In the genomic region with DNA sequence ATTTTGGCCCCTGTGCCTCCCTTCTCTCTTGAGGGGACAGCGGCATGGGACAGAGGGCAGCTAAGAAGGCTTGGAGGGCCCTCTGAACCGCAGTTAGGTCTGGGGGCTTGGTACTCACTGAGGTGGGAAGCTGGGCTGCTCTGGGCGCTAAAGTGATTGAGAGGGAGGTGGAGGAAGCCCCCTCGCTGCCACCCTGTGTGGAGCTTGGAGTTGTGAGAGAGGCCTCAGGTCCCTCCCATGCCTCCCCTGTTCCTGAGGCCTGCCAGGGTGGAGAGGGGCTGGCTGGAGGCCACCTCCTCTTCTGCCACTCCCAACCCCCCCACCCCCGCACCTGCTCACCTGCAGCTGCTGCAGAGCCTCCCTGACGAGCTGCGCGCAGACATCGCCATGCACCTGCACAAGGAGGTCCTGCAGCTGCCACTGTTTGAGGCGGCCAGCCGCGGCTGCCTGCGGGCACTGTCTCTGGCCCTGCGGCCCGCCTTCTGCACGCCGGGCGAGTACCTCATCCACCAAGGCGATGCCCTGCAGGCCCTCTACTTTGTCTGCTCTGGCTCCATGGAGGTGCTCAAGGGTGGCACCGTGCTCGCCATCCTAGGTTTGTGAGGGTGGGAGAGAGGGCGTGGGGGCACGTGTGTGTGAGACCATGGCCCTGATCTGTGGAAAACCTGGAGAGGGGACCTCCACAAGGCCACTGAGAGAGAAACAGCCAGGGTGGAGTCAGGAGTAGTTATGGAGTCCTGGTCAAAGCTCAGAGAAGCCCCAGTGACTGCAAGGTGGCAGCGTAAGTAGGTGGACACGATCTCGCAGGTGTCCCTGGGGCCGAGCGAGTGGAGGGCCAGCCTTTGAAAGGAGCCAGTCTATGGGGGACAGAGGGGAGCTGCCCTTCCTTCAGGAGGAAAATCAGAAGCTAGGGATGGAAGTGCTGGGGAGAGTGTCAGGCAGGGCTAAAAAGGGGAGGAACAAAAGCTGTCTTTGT, we compare ENCODE assay signal across 13 cellular contexts. TPM values are rescaled to one million over a fixed set of nuclear protein-coding genes. Genes with fewer than 3 reads are reported as not detected.
DNase-seq lines count a peak whose midpoint lies in the region; ATAC-seq and TF ChIP-seq lines count a peak whose summit lies in the region.
"Had no signal": no experiment of that assay in that cellular context is flagged by ENCODE, and none has a peak within 500 bp of the region (broad histone marks: within the 10 kb centered on the region; RNA-seq: fewer than 3 reads in every experiment).

No MANE protein-coding gene starts in this region.

- no peak overlapping the region for H3K23ac ChIP-seq in IMR-90 (ENCODE audit: low read depth, low read length)

- H3K18ac ChIP-seq in IMR-90 (ENCODE audit: low read depth, low read length): no peak overlapping the region

- H3K9me3 Mint-ChIP-seq in CD4-positive, alpha-beta T cell: no peaks in the 10 kb centered on the region
- H3K9me3 Mint-ChIP-seq: CD4-positive, CD25-positive, alpha-beta regulatory T cell had no signal

- H3K4me3 ChIP-seq in IMR-90 (ENCODE audit: insufficient read depth, low read depth, low read length) (no peak overlapping the region), iPS-20b (ENCODE audit: low read length) (peak overlapping the region; percentile 67; the same call in 1 of the 2 replicates)

- H3K27ac Mint-ChIP-seq in CD4-positive, alpha-beta T cell: no peak overlapping the region

- H3K79me1 ChIP-seq in IMR-90 (ENCODE audit: low read depth in 1 of 2, low read length in 2 of 2): no peaks in the 10 kb centered on the region

- no peak overlapping the region for H4K8ac ChIP-seq in IMR-90 (ENCODE audit: low read depth in 2 of 2, low read length in 2 of 2)

- TF ChIP-seq RAD21 in IMR-90 (IDR thresholded peaks at IDR 0.05; ENCODE audit: low read length): no peak

- no peaks in the 10 kb centered on the region for H3K9me3 ChIP-seq in CD4-positive, alpha-beta T cell (ENCODE audit: control insufficient read depth, low read length)
- H3K9me3 ChIP-seq in IMR-90 (ENCODE audit: control insufficient read depth, insufficient read depth, low read length) (no peaks in the 10 kb centered on the region), iPS-20b (ENCODE audit: insufficient read depth, low read depth, low read length) (no peaks in the 10 kb centered on the region)
- H3K9me3 ChIP-seq: esophagus squamous epithelium, stomach had no signal

- no peak for DNase-seq in CD4-positive, alpha-beta T cell
- DNase-seq in IMR-90 (no peak), NCI-H748 treated with DMSO at 0.1 percent for 48 hours (lab: John Stamatoyannopoulos, UW) (peak; percentile 19), NOMO-1 (lab: John Stamatoyannopoulos, UW; ENCODE audit: unreplicated experiment in 2 of 2) (no peak), amniotic stem cell (lab: John Stamatoyannopoulos, UW) (no peak)
- no peak for DNase-seq in stimulated activated naive CD4-positive, alpha-beta T cell treated with Interleukin-2 at 50 U/mL for 16 hours (lab: John Stamatoyannopoulos, UW)
- DNase-seq: esophagus squamous epithelium; NCI-H2227 treated with DMSO at 0.1 percent for 48 hours; stimulated activated CD4-positive, alpha-beta T cell treated with anti-CD3 and anti-CD28 coated beads, Interleukin-1b, Interleukin-23, amount 100 ng/mL, for 48 hours had no signal

- H3K27me3 ChIP-seq in CD4-positive, alpha-beta T cell (ENCODE audit: control insufficient read depth, insufficient read depth, low read length): peaks cover 17% of the 10 kb centered on the region
- H3K27me3 ChIP-seq in IMR-90 (ENCODE audit: control insufficient read depth, insufficient read depth, low read length): peaks cover 69% of the 10 kb centered on the region
- H3K27me3 ChIP-seq in iPS-20b (ENCODE audit: insufficient read depth, low read length): peaks cover 80% of the 10 kb centered on the region

- peak overlapping the region; percentile 20 for H3K4me3 Mint-ChIP-seq in CD4-positive, alpha-beta T cell

- H2AFZ ChIP-seq in IMR-90 (replicated peaks; ENCODE audit: low read length, poor library complexity): peak overlapping the region; percentile 44

- no TSS peak for BruUV-seq in IMR-90 (replicated peaks; lab: Mats Ljungman, UMichigan)

- H4K5ac ChIP-seq in IMR-90 (ENCODE audit: low read depth, low read length): no peak overlapping the region

- H2AK9ac ChIP-seq in IMR-90 (replicated peaks; ENCODE audit: low read depth, low read length, poor library complexity): peak overlapping the region; percentile 50

- H4K91ac ChIP-seq in IMR-90 (ENCODE audit: insufficient read depth, low read depth, low read length): no peak overlapping the region

- no peak overlapping the region for H3K27ac ChIP-seq in CD4-positive, alpha-beta T cell (ENCODE audit: low read depth, low read length)
- no peak overlapping the region for H3K27ac ChIP-seq in IMR-90 (ENCODE audit: insufficient read depth, low read length)
- H3K27ac ChIP-seq in iPS-20b (ENCODE audit: low read length): no peak overlapping the region
- H3K27ac ChIP-seq: esophagus squamous epithelium, stomach had no signal

- H2BK5ac ChIP-seq in IMR-90 (ENCODE audit: low read depth, low read length, poor library complexity, severe bottlenecking): no peak overlapping the region

- peaks cover 25% of the 10 kb centered on the region for H3K27me3 Mint-ChIP-seq in CD4-positive, alpha-beta T cell

- H2AK5ac ChIP-seq in IMR-90 (ENCODE audit: low read depth, low read length): no peak overlapping the region

- ATAC-seq in CD4-positive, alpha-beta T cell (ENCODE audit: poor library complexity): no peak
- ATAC-seq in IMR-90 (ENCODE audit: low read depth): no peak
- no peak for ATAC-seq in HG02981 (IDR thresholded peaks at IDR 0.05; ENCODE audit: unreplicated experiment)

- H3K4ac ChIP-seq in IMR-90 (ENCODE audit: low read depth, low read length): no peak overlapping the region

- dilution Hi-C loops in IMR-90 (cut with HindIII; ENCODE audit: low sequenced_read_pairs, unreplicated experiment): no loop called here

- no peak overlapping the region for H2BK20ac ChIP-seq in IMR-90 (ENCODE audit: low read depth, low read length)

- H3K9ac ChIP-seq in IMR-90 (ENCODE audit: low read depth, low read length): no peak overlapping the region
- H3K9ac ChIP-seq in iPS-20b (ENCODE audit: low read depth, low read length): no peak overlapping the region

- H3K4me1 ChIP-seq in IMR-90 (ENCODE audit: control insufficient read depth, insufficient read depth, low read length): peaks cover 3% of the 10 kb centered on the region; the same call in 1 of the 2 replicates
- H3K4me1 ChIP-seq in iPS-20b (ENCODE audit: insufficient read depth, low read length): no peaks in the 10 kb centered on the region

- no peaks in the 10 kb centered on the region for H3K36me3 Mint-ChIP-seq in CD4-positive, alpha-beta T cell (ENCODE audit: low read depth)
- H3K36me3 Mint-ChIP-seq: CD4-positive, CD25-positive, alpha-beta regulatory T cell had no signal

- no peak overlapping the region for H2BK15ac ChIP-seq in IMR-90 (ENCODE audit: low read depth, low read length)

- no peak overlapping the region for H2BK120ac ChIP-seq in IMR-90 (ENCODE audit: low read depth, low read length)

- in situ Hi-C loops in IMR-90 (cut with MboI; ENCODE audit: low sequenced_read_pairs): no loop called here

- 83% methylated on average over 8 of the region's 28 CpGs; no CpG with 5 or more reads in 1 of the 2 experiments for WGBS in IMR-90 (ENCODE audit: extremely low coverage in 2 of 2, insufficient read length in 1 of 2), 2 experiments

- no peak for TF ChIP-seq POLR2A in IMR-90 (IDR thresholded peaks at IDR 0.05; ENCODE audit: low read depth, low read length)

- no peak overlapping the region for H3K4me2 ChIP-seq in IMR-90 (ENCODE audit: low read depth, low read length)

- H3K56ac ChIP-seq in IMR-90 (ENCODE audit: extremely low read depth, insufficient read depth, low read length): no peak overlapping the region

- no peak overlapping the region for H3K14ac ChIP-seq in IMR-90 (replicated peaks; ENCODE audit: low read depth, low read length)

- intact Hi-C loops in CD4-positive, alpha-beta T cell (cut with DNase I, micrococcal nuclease): loop anchor here in 1 of 2 experiments (5.0 kb wide), 2 partner anchors 77 to 157 kb away; partner anchors contain the start of gene FMNL3
- intact Hi-C loops in IMR-90 (cut with micrococcal nuclease): no loop called here

- H3K4me1 Mint-ChIP-seq in CD4-positive, alpha-beta T cell (ENCODE audit: low read depth): peaks cover 12% of the 10 kb centered on the region

- no peak for TF ChIP-seq CTCF in CD4-positive, alpha-beta T cell (IDR thresholded peaks at IDR 0.05)
- TF ChIP-seq CTCF in IMR-90 (conservative IDR thresholded peaks at IDR 0.05; ENCODE audit: low read depth, low read length): no peak

- POLR2A ChIA-PET in CD4-positive, alpha-beta T cell (lab: Charles Lee): no interaction called here
- POLR2A ChIA-PET in IMR-90 (lab: Charles Lee; ENCODE audit: unreplicated experiment): no interaction called here

- no peaks in the 10 kb centered on the region for H4K20me1 ChIP-seq in IMR-90 (ENCODE audit: insufficient read depth, low read length)

- no peaks in the 10 kb centered on the region for H3K36me3 ChIP-seq in IMR-90 (ENCODE audit: control insufficient read depth, insufficient read depth, low read length)
- H3K36me3 ChIP-seq in iPS-20b (ENCODE audit: insufficient read depth, low read depth, low read length): no peaks in the 10 kb centered on the region
- H3K36me3 ChIP-seq: esophagus squamous epithelium, stomach had no signal

- H3K9me1 ChIP-seq in IMR-90 (ENCODE audit: insufficient read depth, low read length): no peaks in the 10 kb centered on the region

- CTCF ChIA-PET in CD4-positive, alpha-beta T cell (lab: Charles Lee): no interaction called here
- CTCF ChIA-PET in IMR-90 (lab: Yijun Ruan, JAX): interaction anchor here (0.6 to 0.7 kb wide), 2 partner anchors 17 to 58 kb away, joined by 3 to 5 read pairs; no protein-coding TSS in a partner anchor

TF ChIP-seq in IMR-90, 13 proteins besides CTCF, POLR2A, EP300 and RAD21 (continues in another document):
- no peak for TF ChIP-seq CEBPB (IDR thresholded peaks at IDR 0.05; ENCODE audit: low read depth, low read length)

RNA-seq across cellular contexts. Expression of gene KCNH3, which starts 11.2 kb away (rescaled TPM):
- total RNA-seq in CD4-positive, alpha-beta T cell: 1 to 10 TPM; 2.4 to 3.4 TPM
- 0.28 TPM in 1 of 2 replicates, not detected in the other for total RNA-seq in IMR-90 (2012; rRNA removed)
- polyA plus RNA-seq in IMR-90 (2012; rRNA removed): 0.10 and 0.20 TPM in 2 replicates
- 0.05 and 0.09 TPM in 2 replicates for polyA plus RNA-seq in IMR-90 (2012; cell fraction: cytosol; rRNA removed)
- 0.49 and 1.6 TPM in 2 replicates for polyA plus RNA-seq in IMR-90 (2012; cell fraction: nucleus; rRNA removed; ENCODE audit: low replicate concordance)

RNA-seq across cellular contexts. Expression of gene MCRS1, which starts 17.9 kb away (rescaled TPM):
- 10 to 100 TPM; 49.0 to 56.4 TPM for total RNA-seq in CD4-positive, alpha-beta T cell
- total RNA-seq in IMR-90 (2012; rRNA removed): 60.8 and 72.9 TPM in 2 replicates
- polyA plus RNA-seq in IMR-90 (2012; rRNA removed): 73.2 and 75.2 TPM in 2 replicates
- polyA plus RNA-seq in IMR-90 (2012; cell fraction: cytosol; rRNA removed): 66.3 and 72.6 TPM in 2 replicates
- 122 and 232 TPM in 2 replicates for polyA plus RNA-seq in IMR-90 (2012; cell fraction: nucleus; rRNA removed; ENCODE audit: low replicate concordance)

RNA-seq across cellular contexts. Expression of gene FAM186B, which starts 55.4 kb away (rescaled TPM):
- under 1 TPM; 0.64 to 0.74 TPM for total RNA-seq in CD4-positive, alpha-beta T cell
- total RNA-seq in IMR-90 (2012; rRNA removed): 0.18 and 0.28 TPM in 2 replicates
- polyA plus RNA-seq in IMR-90 (2012; rRNA removed): 0.10 TPM in 2 replicates
- polyA plus RNA-seq in IMR-90 (2012; cell fraction: cytosol; rRNA removed): 0.10 and 0.12 TPM in 2 replicates
- 0.28 and 0.36 TPM in 2 replicates for polyA plus RNA-seq in IMR-90 (2012; cell fraction: nucleus; rRNA removed; ENCODE audit: low replicate concordance)
- total RNA-seq: CD4-positive, CD25-positive, alpha-beta regulatory T cell had no signal
